ENCODE assay signal across 10 cellular contexts in the genomic region with DNA sequence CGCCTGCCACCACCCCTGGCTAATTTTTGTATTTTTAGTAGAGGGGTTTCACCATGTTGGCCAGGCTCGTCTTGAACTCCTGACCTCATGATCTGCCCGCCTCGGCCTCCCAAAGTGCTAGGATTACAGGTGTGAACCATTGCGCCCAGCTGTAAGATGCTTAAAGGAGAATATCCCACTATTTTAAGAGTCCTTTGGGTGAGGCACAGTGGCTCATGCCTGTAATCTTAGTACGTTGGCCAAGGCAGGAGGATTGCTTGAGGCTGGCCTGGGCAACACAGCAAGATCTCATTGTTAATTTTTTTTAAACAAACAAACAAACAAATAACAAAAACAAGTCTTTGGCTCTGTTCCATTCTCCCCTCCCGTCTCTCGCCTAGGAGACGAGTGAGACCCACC. TPM values are rescaled to one million over a fixed set of nuclear protein-coding genes. Genes with fewer than 3 reads are reported as not detected.
DNase-seq lines count a peak whose midpoint lies in the region; ATAC-seq and TF ChIP-seq lines count a peak whose summit lies in the region.
"Not testable (repeated sequence)": the region's sequence is repeated elsewhere in the genome, so short reads cannot be mapped to it uniquely, and the experiment has no call there.
"Had no signal": no experiment of that assay in that cellular context is flagged by ENCODE, and none has a peak within 500 bp of the region (broad histone marks: within the 10 kb centered on the region; RNA-seq: fewer than 3 reads in every experiment).

No MANE protein-coding gene starts in this region.

- H3K27ac ChIP-seq in BLaER1 (peak overlapping the region; percentile 76), ascending aorta (peak overlapping the region; percentile 80 to 83), heart right ventricle (peak overlapping the region in 8 of 10 donors; percentile 58 to 91 (median 82)), suprapubic skin (peak overlapping the region; percentile 80)
- H3K27ac ChIP-seq in Karpas-422 (ENCODE audit: low read length): not testable (repeated sequence)

- not testable (repeated sequence) for TF ChIP-seq POLR2A in suprapubic skin (IDR thresholded peaks at IDR 0.05)

- H3K4me3 Mint-ChIP-seq in nephron: peak overlapping the region in 2 of 3 experiments; percentile 23 to 79

- TF ChIP-seq EP300 in suprapubic skin (IDR thresholded peaks at IDR 0.05): not testable (repeated sequence)

- H3K4me1 ChIP-seq in BLaER1 (peaks cover 38% of the 10 kb centered on the region), Karpas-422 (ENCODE audit: low read length) (peaks cover 13% of the 10 kb centered on the region), ascending aorta (peaks cover 6 to 24% of the 10 kb centered on the region in 2 donors), heart right ventricle (peaks cover 8 to 35% (median 26%) of the 10 kb centered on the region in 9 donors), suprapubic skin (peaks cover 48% of the 10 kb centered on the region)

- H4K20me1 ChIP-seq in BLaER1; Karpas-422 (ENCODE audit: insufficient read depth, low read depth, low read length): not testable (repeated sequence)

- H3K4me2 ChIP-seq in BLaER1 (peak overlapping the region; percentile 89), Karpas-422 (ENCODE audit: low read depth, low read length, poor library complexity, severe bottlenecking) (peak overlapping the region; percentile 79)

- H3K9me3 ChIP-seq in BLaER1; Karpas-422 (ENCODE audit: low read length); ascending aorta; heart right ventricle; suprapubic skin: not testable (repeated sequence)

- H3K79me2 ChIP-seq in Karpas-422 (ENCODE audit: low read length): not testable (repeated sequence)

- 92 to 94% methylated on average over 9 of the region's 9 CpGs for WGBS in heart right ventricle, 2 donors
- 74% methylated on average over 9 of the region's 9 CpGs for WGBS in suprapubic skin

- not testable (repeated sequence) for H2AFZ ChIP-seq in Karpas-422 (ENCODE audit: low read length)

- H3K4me1 Mint-ChIP-seq in nephron: not testable (repeated sequence)

- H3K4me3 ChIP-seq in BLaER1; Karpas-422 (ENCODE audit: low read length): not testable (repeated sequence)
- H3K4me3 ChIP-seq in ascending aorta (peak overlapping the region in 1 of 2 donors; percentile 25), heart right ventricle (peak overlapping the region in 3 of 10 donors; percentile 51 to 56 (median 53)), suprapubic skin (peak overlapping the region; percentile 54)

- intact Hi-C loops in ascending aorta (cut with DNase I): loop anchor here (5.0 kb wide), 1 partner anchor 731 kb away; the partner anchor contains the start of gene ZNF267
- intact Hi-C loops in heart right ventricle (cut with DNase I): loop anchor here in 8 of 10 donors (5.0 to 10.0 kb wide), 7 partner anchors 34 to 156 kb away; partner anchors contain the start of genes BCKDK (in 4 of the 8), HSD3B7 (in 4 of the 8), FUS (in 1 of the 8) and STX4 (in 1 of the 8)

- H3K36me3 ChIP-seq in BLaER1; Karpas-422 (ENCODE audit: insufficient read depth, low read length); ascending aorta; heart right ventricle; suprapubic skin: not testable (repeated sequence)

- ATAC-seq in heart right ventricle: not testable (repeated sequence)

- H3K27me3 Mint-ChIP-seq in nephron (ENCODE audit: low read depth): peaks cover 12% of the 10 kb centered on the region

- H3K9ac ChIP-seq in BLaER1: peak overlapping the region; percentile 76; the same call in 1 of the 2 replicates
- not testable (repeated sequence) for H3K9ac ChIP-seq in Karpas-422 (ENCODE audit: low read length)

- H3K27ac Mint-ChIP-seq in nephron: peak overlapping the region in 2 of 3 experiments; percentile 95 to 98

- not testable (repeated sequence) for TF ChIP-seq CTCF in ascending aorta (IDR thresholded peaks at IDR 0.05); heart right ventricle (IDR thresholded peaks at IDR 0.05); nephron (IDR thresholded peaks at IDR 0.05; ENCODE audit: unreplicated experiment in 3 of 3); suprapubic skin (IDR thresholded peaks at IDR 0.05)

- not testable (repeated sequence) for H3K27me3 ChIP-seq in BLaER1; Karpas-422 (ENCODE audit: low read length); ascending aorta; heart right ventricle; suprapubic skin

- DNase-seq in Karpas-422; ascending aorta (ENCODE audit: low spot score in 2 of 2); heart right ventricle; suprapubic skin (ENCODE audit: low spot score in 2 of 2): not testable (repeated sequence)

- not testable (repeated sequence) for H3K9me3 Mint-ChIP-seq in nephron

- H3K9me2 ChIP-seq in Karpas-422 (replicated peaks; ENCODE audit: insufficient read depth, low read length): not testable (repeated sequence)

- H3K36me3 Mint-ChIP-seq in nephron (ENCODE audit: low read depth): not testable (repeated sequence)

RNA-seq across cellular contexts. Expression of gene PRSS8, which starts 5.5 kb away (rescaled TPM):
- not detected in 2 replicates for total RNA-seq in Karpas-422 (2014; rRNA removed; shearing (Covaris generic); ENCODE audit: low replicate concordance)
- not detected for total RNA-seq in ascending aorta
- under 1 TPM in 4 of 10 donors, not detected in 6; 0.15 to 0.57 (median 0.25) TPM for total RNA-seq in heart right ventricle
- polyA plus RNA-seq in heart right ventricle: under 1 TPM in 1 of 2 donors, not detected in 1; 0.09 TPM
- 100 to 1,000 TPM in 3 of 4 donors, 10 to 100 TPM in 1; 46.3 to 168 (median 140) TPM for total RNA-seq in suprapubic skin
- total RNA-seq: activated CD4-positive, alpha-beta memory T cell treated with anti-CD3 and anti-CD28 coated beads, Interleukin-2, amount 10 ng/mL, durations not matched to agents 7 days and 5 days; activated T-helper 2 cell treated with anti-CD3 and anti-CD28 coated beads, Interferon-gamma antibody, Interleukin-2, Interleukin-4, amounts not matched to agents 10 μg/mL and 5 μg/mL and 100 μg/mL, durations not matched to agents 14 hours and 24 hours and 36 hours; aorta; SJCRH30 had no signal

RNA-seq across cellular contexts. Expression of gene PRSS36, which starts 8.8 kb away (rescaled TPM):
- total RNA-seq in Karpas-422 (2014; rRNA removed; shearing (Covaris generic); ENCODE audit: low replicate concordance): not detected in 2 replicates
- total RNA-seq in ascending aorta: 1.4 TPM
- 1 to 10 TPM in 6 of 10 donors, under 1 TPM in 4; 0.30 to 3.1 (median 1.3) TPM for total RNA-seq in heart right ventricle
- polyA plus RNA-seq in heart right ventricle: 1 to 10 TPM; 1.2 to 3.4 TPM
- total RNA-seq in suprapubic skin: 10 to 100 TPM in 2 of 4 donors, 1 to 10 TPM in 2; 2.2 to 17.8 (median 8.4) TPM

RNA-seq across cellular contexts. Expression of gene KAT8, which starts 23.6 kb away (rescaled TPM):
- 37.2 and 42.7 TPM in 2 replicates for total RNA-seq in Karpas-422 (2014; rRNA removed; shearing (Covaris generic); ENCODE audit: low replicate concordance)
- total RNA-seq in ascending aorta (113 TPM), heart right ventricle (10 to 100 TPM; 51.9 to 79.9 (median 66.0) TPM), suprapubic skin (100 to 1,000 TPM in 1 of 4 donors, 10 to 100 TPM in 3; 62.3 to 100 (median 69.8) TPM)
- 100 to 1,000 TPM in 1 of 2 donors, 10 to 100 TPM in 1; 56.3 to 107 TPM for polyA plus RNA-seq in heart right ventricle

RNA-seq across cellular contexts. Expression of gene BCKDK, which starts 32.9 kb away (rescaled TPM):
- 28.4 and 37.5 TPM in 2 replicates for total RNA-seq in Karpas-422 (2014; rRNA removed; shearing (Covaris generic); ENCODE audit: low replicate concordance)
- total RNA-seq in ascending aorta: 85.8 TPM
- total RNA-seq in heart right ventricle: 10 to 100 TPM; 62.8 to 90.9 (median 74.7) TPM
- polyA plus RNA-seq in heart right ventricle: 10 to 100 TPM; 26.1 to 57.2 TPM
- total RNA-seq in suprapubic skin: 10 to 100 TPM; 51.0 to 63.2 (median 58.2) TPM

RNA-seq across cellular contexts. Expression of gene FUS, which starts 38.9 kb away (rescaled TPM):
- 51.4 and 61.7 TPM in 2 replicates for total RNA-seq in Karpas-422 (2014; rRNA removed; shearing (Covaris generic); ENCODE audit: low replicate concordance)
- total RNA-seq in ascending aorta (166 TPM), heart right ventricle (100 to 1,000 TPM; 127 to 174 (median 140) TPM), suprapubic skin (100 to 1,000 TPM in 1 of 4 donors, 10 to 100 TPM in 3; 52.5 to 121 (median 58.9) TPM)
- polyA plus RNA-seq in heart right ventricle: 100 to 1,000 TPM; 116 to 240 TPM

Comparison
In these comparisons a context has a peak if more than half of its experiments do, and no peak if none do; other contexts are left out.
1. RNA of gene PRSS8, which starts 5.5 kb away (total RNA-seq): 46.3 to 168 TPM in suprapubic skin; 0.15 to 0.57 TPM in heart right ventricle, not detected in Karpas-422 and not detected in ascending aorta (single experiment); every median in the first group is over 10 times any median in the second.